ENCODE assay signal across 21 cellular contexts in the genomic region with DNA sequence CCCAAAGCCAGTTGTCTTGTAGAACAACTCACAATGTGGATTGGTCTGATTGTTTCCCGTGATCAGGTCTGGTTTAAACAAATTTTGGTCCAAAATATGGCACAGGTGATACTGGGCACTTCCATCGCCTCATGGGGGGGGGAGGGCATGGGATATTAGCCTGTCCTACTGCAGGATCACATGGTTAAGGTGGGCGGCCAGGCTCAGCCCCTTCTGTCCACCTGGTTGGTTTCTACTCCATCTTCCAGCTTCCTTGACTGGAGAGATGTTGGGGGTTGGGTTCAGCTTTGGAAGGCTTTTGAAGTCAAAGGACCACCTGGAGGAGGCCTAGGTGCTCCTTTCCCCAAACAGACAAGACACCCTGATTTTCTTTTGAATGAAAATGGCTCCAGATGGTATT. TPM values are rescaled to one million over a fixed set of nuclear protein-coding genes. Genes with fewer than 3 reads are reported as not detected.
DNase-seq lines count a peak whose midpoint lies in the region; ATAC-seq, FAIRE-seq and TF ChIP-seq lines count a peak whose summit lies in the region.
"Had no signal": no experiment of that assay in that cellular context is flagged by ENCODE, and none has a peak within 500 bp of the region (broad histone marks: within the 10 kb centered on the region; RNA-seq: fewer than 3 reads in every experiment).

No MANE protein-coding gene starts in this region.

- H3K27me3 Mint-ChIP-seq in activated naive CD4-positive, alpha-beta T cell treated with anti-CD3 and anti-CD28 coated beads, Interleukin-2, amount 50 U/mL, for 24 hours, result no peaks in the 10 kb centered on the region
- H3K27me3 Mint-ChIP-seq: dendritic cell treated with granulocyte-macrophage colony-stimulating factor and Interleukin-4, amounts not matched to agents 40 ng/mL and 50 ng/mL, for 4 days had no signal

- no peaks in the 10 kb centered on the region for H3K36me3 Mint-ChIP-seq in activated naive CD4-positive, alpha-beta T cell treated with anti-CD3 and anti-CD28 coated beads, Interleukin-2, amount 50 U/mL, for 24 hours
- H3K36me3 Mint-ChIP-seq: brain had no signal

- H3K4me1 ChIP-seq in gastroesophageal sphincter (peaks cover 21 to 100% (median 62%) of the 10 kb centered on the region in 3 donors), stomach (peaks cover 98 to 100% (median 99%) of the 10 kb centered on the region in 4 donors)

- no peak for TF ChIP-seq CTCF in gastroesophageal sphincter (IDR thresholded peaks at IDR 0.05)
- TF ChIP-seq CTCF in stomach (IDR thresholded peaks at IDR 0.05), result no peak
- TF ChIP-seq CTCF in D721Med (IDR thresholded peaks at IDR 0.05; ENCODE audit: insufficient read depth, missing control alignments), result no peak

- H3K27me3 ChIP-seq in gastroesophageal sphincter (no peaks in the 10 kb centered on the region), stomach (no peaks in the 10 kb centered on the region)
- H3K27me3 ChIP-seq: testis had no signal

- H3K36me3 ChIP-seq in gastroesophageal sphincter (peaks cover 0 to 4% of the 10 kb centered on the region in 2 donors), stomach (no peaks in the 10 kb centered on the region)

- H3K9me3 ChIP-seq in gastroesophageal sphincter (no peaks in the 10 kb centered on the region), stomach (no peaks in the 10 kb centered on the region)
- H3K9me3 ChIP-seq: A549, testis had no signal

- no peaks in the 10 kb centered on the region for H3K9me3 Mint-ChIP-seq in activated naive CD4-positive, alpha-beta T cell treated with anti-CD3 and anti-CD28 coated beads, Interleukin-2, amount 50 U/mL, for 24 hours
- H3K9me3 Mint-ChIP-seq: activated naive CD4-positive, alpha-beta T cell treated with anti-CD3 and anti-CD28 coated beads for 36 hours; brain; CD14-positive monocyte; dendritic cell treated with granulocyte-macrophage colony-stimulating factor and Interleukin-4, amounts not matched to agents 40 ng/mL and 50 ng/mL, for 4 days had no signal

- H3K27ac ChIP-seq in gastroesophageal sphincter, result peak overlapping the region in 3 of 4 donors; percentile 33 to 86 (median 68)
- H3K27ac ChIP-seq in stomach, result peak overlapping the region; percentile 62 to 100 (median 100)
- H3K27ac ChIP-seq: A549, epithelial cell of prostate had no signal

- no peak for ATAC-seq in gastroesophageal sphincter
- ATAC-seq in GM21423 (IDR thresholded peaks at IDR 0.05; ENCODE audit: unreplicated experiment), result no peak
- ATAC-seq: A549 had no signal

- in situ Hi-C loops in G401 (cut with HindIII; ENCODE audit: low sequenced_read_pairs), result no loop called here

- peaks cover 99% of the 10 kb centered on the region for H3K4me1 Mint-ChIP-seq in activated naive CD4-positive, alpha-beta T cell treated with anti-CD3 and anti-CD28 coated beads, Interleukin-2, amount 50 U/mL, for 24 hours

- DNase-seq in activated naive CD4-positive, alpha-beta T cell (lab: John Stamatoyannopoulos, UW), result no peak
- DNase-seq in G401 (ENCODE audit: low spot score) (peak; percentile 8), stomach (no peak), D721Med (ENCODE audit: insufficient read length, low spot score) (no peak), KG1 (lab: John Stamatoyannopoulos, UW) (no peak)
- DNase-seq: activated CD4-positive, alpha-beta T cell treated with anti-CD3 and anti-CD28 coated beads for 48 hours; activated naive CD4-positive, alpha-beta T cell treated with anti-CD3 and anti-CD28 coated beads for 36 hours; DMS79 treated with DMSO at 0.1 percent for 48 hours; foreskin melanocyte; NCI-H1417 treated with DMSO at 0.1 percent for 48 hours; stimulated activated CD4-positive, alpha-beta T cell treated with anti-CD3 and anti-CD28 coated beads, Interleukin-4, amount 100 ng/mL, for 4 hours; testis had no signal

- H3K27ac Mint-ChIP-seq in activated naive CD4-positive, alpha-beta T cell treated with anti-CD3 and anti-CD28 coated beads, Interleukin-2, amount 50 U/mL, for 24 hours, result peak overlapping the region; percentile 72
- H3K27ac Mint-ChIP-seq: brain had no signal

- H3K4me3 Mint-ChIP-seq in activated naive CD4-positive, alpha-beta T cell treated with anti-CD3 and anti-CD28 coated beads, Interleukin-2, amount 50 U/mL, for 24 hours, result no peak overlapping the region
- H3K4me3 Mint-ChIP-seq: activated naive CD4-positive, alpha-beta T cell treated with anti-CD3 and anti-CD28 coated beads for 36 hours; brain; CD14-positive monocyte; dendritic cell treated with granulocyte-macrophage colony-stimulating factor and Interleukin-4, amounts not matched to agents 40 ng/mL and 50 ng/mL, for 4 days had no signal

- TF ChIP-seq POLR2A in gastroesophageal sphincter (IDR thresholded peaks at IDR 0.05) (no peak), stomach (IDR thresholded peaks at IDR 0.05) (no peak)

- FAIRE-seq in D721Med (lab: Jason Lieb, UNC), result no peak
- FAIRE-seq: A549 had no signal

- TF ChIP-seq EP300 in gastroesophageal sphincter (IDR thresholded peaks at IDR 0.05), result no peak
- TF ChIP-seq EP300 in stomach (IDR thresholded peaks at IDR 0.05), result no peak

- 86% methylated on average over 3 of the region's 3 CpGs; no CpG with 5 or more reads in 1 of the 2 donors for WGBS in gastroesophageal sphincter (ENCODE audit: low coverage in 1 of 2), 2 donors
- WGBS in stomach, 5 donors, result 80 to 96% (median 93%) methylated on average over 3 of the region's 3 CpGs

- H3K4me3 ChIP-seq in gastroesophageal sphincter, result no peak overlapping the region
- no peak overlapping the region for H3K4me3 ChIP-seq in stomach
- H3K4me3 ChIP-seq: A549, smooth muscle cell, testis had no signal

- intact Hi-C loops in stomach (cut with DNase I; ENCODE audit: low total_unique reads), result no loop called here

RNA-seq across cellular contexts. Expression of gene KLF13, which starts 7.2 kb away (rescaled TPM):
- total RNA-seq in G401 (2014; rRNA removed; shearing (Covaris generic)), result 7.6 and 14.2 TPM in 2 replicates
- 100 to 1,000 TPM in 1 of 4 donors, 10 to 100 TPM in 3; 49.7 to 106 (median 76.1) TPM for total RNA-seq in gastroesophageal sphincter
- 10 to 100 TPM in 4 of 5 donors, 1 to 10 TPM in 1; 9.3 to 74.0 (median 38.8) TPM for total RNA-seq in stomach
- 10 to 100 TPM; 23.0 to 30.7 (median 24.3) TPM for polyA plus RNA-seq in stomach
